8 cellular contexts compared by ENCODE assay signal in genomic region chr2:36459725-36460137, GRCh38.
A peak's percentile ranks its signal among the peaks of the same experiment; 100 is the strongest.
DNase-seq lines count a peak whose midpoint lies in the region; ATAC-seq, FAIRE-seq and TF ChIP-seq lines count a peak whose summit lies in the region.

No MANE protein-coding gene starts in this region.

- CTCF ChIA-PET in Caco-2 (lab: Charles Lee), result interaction anchor here (0.6 to 2.9 kb wide), 28 partner anchors 8 to 204 kb away, joined by 3 to 32 read pairs (median 6); partner anchors contain the start of gene CRIM1

- peaks cover 74% of the 10 kb centered on the region for H3K4me1 ChIP-seq in Caco-2

- ATAC-seq in left colon, result peak; percentile 90
- no peak for ATAC-seq in stimulated activated memory B cell treated with anti-CD40 and anti-IgM and Interleukin-4, amounts not matched to agents 10 μg/mL and 1 μg/mL and 100 μg/mL, for 72 hours
- ATAC-seq in HG03139 (IDR thresholded peaks at IDR 0.05; ENCODE audit: unreplicated experiment), result no peak

- H3K27ac Mint-ChIP-seq in Caco-2 (ENCODE audit: unreplicated experiment), result no peak overlapping the region
- H3K27ac Mint-ChIP-seq in stimulated activated memory B cell treated with anti-CD40 and anti-IgM and Interleukin-4, amounts not matched to agents 10 μg/mL and 1 μg/mL and 100 μg/mL, for 72 hours, result no peak overlapping the region

- FAIRE-seq in GM19239 (lab: Jason Lieb, UNC), result no peak

- no peaks in the 10 kb centered on the region for H3K27me3 ChIP-seq in Caco-2 (replicated peaks; ENCODE audit: control insufficient read depth, insufficient read depth, low read length)

- H3K4me3 ChIP-seq in Caco-2 (ENCODE audit: low read depth, low read length) (no peak overlapping the region), astrocyte of the cerebellum (ENCODE audit: low read depth, low read length) (no peak overlapping the region)

- TF ChIP-seq CTCF in Caco-2 (IDR thresholded peaks at IDR 0.05; ENCODE audit: insufficient read depth in 1 of 2, low read depth in 1 of 2, low read length in 1 of 2, severe bottlenecking in 1 of 2, unreplicated experiment in 1 of 2) (peak; percentile 58 to 73), astrocyte of the cerebellum (IDR thresholded peaks at IDR 0.05; ENCODE audit: low read depth, low read length, missing control alignments) (peak; percentile 66)

- no peaks in the 10 kb centered on the region for H3K36me3 ChIP-seq in Caco-2 (ENCODE audit: control insufficient read depth, insufficient read depth, low read length)

- H3K4me1 Mint-ChIP-seq in Caco-2 (ENCODE audit: low read depth, unreplicated experiment), result peaks cover 13% of the 10 kb centered on the region
- H3K4me1 Mint-ChIP-seq in stimulated activated memory B cell treated with anti-CD40 and anti-IgM and Interleukin-4, amounts not matched to agents 10 μg/mL and 1 μg/mL and 100 μg/mL, for 72 hours, result no peaks in the 10 kb centered on the region

- intact Hi-C loops in Caco-2 (cut with micrococcal nuclease; ENCODE audit: unreplicated experiment), result loop anchor here (1.0 to 5.0 kb wide), 4 partner anchors 48 to 213 kb away; no protein-coding TSS in a partner anchor
- intact Hi-C loops in left colon (cut with DNase I, micrococcal nuclease), result no loop called here

- H3K9me3 Mint-ChIP-seq in Caco-2 (ENCODE audit: unreplicated experiment), result no peaks in the 10 kb centered on the region
- no peaks in the 10 kb centered on the region for H3K9me3 Mint-ChIP-seq in stimulated activated memory B cell treated with anti-CD40 and anti-IgM and Interleukin-4, amounts not matched to agents 10 μg/mL and 1 μg/mL and 100 μg/mL, for 72 hours

- in situ Hi-C loops in astrocyte of the cerebellum (cut with HindIII; ENCODE audit: low sequenced_read_pairs), result loop anchor here (5.0 kb wide), 2 partner anchors 33 to 47 kb away; no protein-coding TSS in a partner anchor

- no peaks in the 10 kb centered on the region for H3K9me3 ChIP-seq in Caco-2

- H3K36me3 Mint-ChIP-seq in Caco-2 (ENCODE audit: insufficient read depth, unreplicated experiment), result no peaks in the 10 kb centered on the region
- H3K36me3 Mint-ChIP-seq in stimulated activated memory B cell treated with anti-CD40 and anti-IgM and Interleukin-4, amounts not matched to agents 10 μg/mL and 1 μg/mL and 100 μg/mL, for 72 hours, result no peaks in the 10 kb centered on the region

- BruUV-seq in Caco-2 (replicated peaks; lab: Mats Ljungman, UMichigan), result no TSS peak

- DNase-seq in Caco-2 (peak; percentile 84 to 89), NCI-H1092 (lab: John Stamatoyannopoulos, UW) (peak; percentile 0), astrocyte of the cerebellum (ENCODE audit: low read depth) (no peak), left colon (peak; percentile 64 to 83), GM19239 (ENCODE audit: insufficient read length, low spot score) (no peak), foreskin melanocyte (no peak)

- no peaks in the 10 kb centered on the region for H3K27me3 Mint-ChIP-seq in Caco-2 (ENCODE audit: insufficient read depth, unreplicated experiment)
- H3K27me3 Mint-ChIP-seq in stimulated activated memory B cell treated with anti-CD40 and anti-IgM and Interleukin-4, amounts not matched to agents 10 μg/mL and 1 μg/mL and 100 μg/mL, for 72 hours, result no peaks in the 10 kb centered on the region

- no peak overlapping the region for H3K4me3 Mint-ChIP-seq in Caco-2 (ENCODE audit: unreplicated experiment)
- H3K4me3 Mint-ChIP-seq in stimulated activated memory B cell treated with anti-CD40 and anti-IgM and Interleukin-4, amounts not matched to agents 10 μg/mL and 1 μg/mL and 100 μg/mL, for 72 hours, result no peak overlapping the region

- POLR2A ChIA-PET in Caco-2 (lab: Charles Lee), result interaction anchor here (0.6 kb wide), 1 partner anchor 40 kb away, joined by 3 read pairs; no protein-coding TSS in a partner anchor

Comparison
In these comparisons a context has a peak if more than half of its experiments do, and no peak if none do; other contexts are left out.
1. DNase-seq: peak in Caco-2 (2 of 2), NCI-H1092 (single experiment) and left colon (2 of 2); none in astrocyte of the cerebellum (single experiment), GM19239 (single experiment) and foreskin melanocyte (single experiment).